In the genomic region with DNA sequence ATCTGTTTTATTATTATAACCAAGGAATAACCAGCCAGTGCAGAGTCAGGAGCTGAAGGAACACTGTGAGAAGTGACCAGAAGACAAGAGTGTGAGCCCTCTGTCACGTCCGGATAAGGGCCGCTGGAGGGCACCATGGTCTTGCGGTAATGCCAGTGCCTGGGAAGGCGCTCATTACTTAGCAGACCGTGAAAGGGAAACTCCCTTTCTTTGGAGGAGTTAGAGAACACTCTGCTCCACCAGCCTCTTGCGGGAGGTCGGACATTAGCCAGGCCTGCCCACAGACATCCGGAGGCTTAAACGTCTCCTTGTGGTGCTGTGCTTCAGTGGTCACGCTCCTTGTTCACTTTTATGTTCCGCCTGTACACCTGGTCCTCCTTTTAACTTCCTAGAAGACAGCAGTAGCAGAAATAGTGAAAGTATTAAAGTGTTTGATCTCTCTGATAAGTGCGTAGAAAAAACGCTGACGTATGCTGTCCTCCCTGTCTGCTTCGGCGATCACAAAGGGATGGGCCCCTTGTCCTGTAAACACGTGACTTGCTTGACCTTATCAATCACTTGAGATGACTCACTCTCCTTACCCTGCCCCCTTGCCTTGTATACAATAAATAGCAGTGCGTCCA, we compare ENCODE assay signal across 9 cellular contexts.
A peak's percentile ranks its signal among the peaks of the same experiment; 100 is the strongest.
DNase-seq lines count a peak whose midpoint lies in the region; ATAC-seq, FAIRE-seq and TF ChIP-seq lines count a peak whose summit lies in the region.
"Had no signal": no experiment of that assay in that cellular context is flagged by ENCODE, and none has a peak within 500 bp of the region (broad histone marks: within the 10 kb centered on the region; RNA-seq: fewer than 3 reads in every experiment).

No MANE protein-coding gene starts in this region.

- H3K36me3 ChIP-seq in Panc1 (ENCODE audit: control insufficient read depth, insufficient read depth, low read length) (no peaks in the 10 kb centered on the region), gastrocnemius medialis (no peaks in the 10 kb centered on the region)

- DNase-seq in GM18507 (ENCODE audit: extremely low spot score, insufficient read length, low read depth) (no peak), Panc1 (ENCODE audit: low read depth, low spot score) (no peak), fibroblast of villous mesenchyme (ENCODE audit: low read depth) (peak; percentile 83), gastrocnemius medialis (peak in 1 of 2 donors; percentile 30), frontal cortex (ENCODE audit: low spot score in 2 of 2) (no peak), NCI-H2171 treated with DMSO at 0.1 percent for 48 hours (lab: John Stamatoyannopoulos, UW) (no peak), COR-L47 (lab: John Stamatoyannopoulos, UW) (no peak)
- no peak for DNase-seq in NK-92 treated with Interleukin-12 subunit alpha and Interleukin-12 subunit beta, amount 100 ng/mL, for 24 hours (lab: John Stamatoyannopoulos, UW)

- in situ Hi-C loops in Panc1 (cut with HindIII; ENCODE audit: low pct_unique_long_range_greater_than_20kb, low sequenced_read_pairs) (no loop called here), gastrocnemius medialis (cut with MboI; ENCODE audit: low sequenced_read_pairs in 4 of 4) (no loop called here)

- no peak overlapping the region for H3K4me3 ChIP-seq in Panc1 (ENCODE audit: low read depth in 2 of 2, low read length in 2 of 2)
- H3K4me3 ChIP-seq in fibroblast of villous mesenchyme (ENCODE audit: low read depth, low read length): peak overlapping the region; percentile 25
- no peak overlapping the region for H3K4me3 ChIP-seq in gastrocnemius medialis
- H3K4me3 ChIP-seq: SK-N-MC had no signal

- H3K4me1 ChIP-seq in Panc1 (ENCODE audit: control insufficient read depth, insufficient read depth, low read length): no peaks in the 10 kb centered on the region
- H3K4me1 ChIP-seq in gastrocnemius medialis: no peaks in the 10 kb centered on the region

- H3K27me3 ChIP-seq in Panc1 (ENCODE audit: control insufficient read depth, insufficient read depth, low read length) (no peaks in the 10 kb centered on the region), gastrocnemius medialis (no peaks in the 10 kb centered on the region)

- ATAC-seq in Panc1 (peak; percentile 66), gastrocnemius medialis (peak; percentile 45 to 65)

- POLR2A ChIA-PET in Panc1 (lab: Charles Lee): no interaction called here

- no peak overlapping the region for H3K27ac ChIP-seq in Panc1 (ENCODE audit: low read length)
- H3K27ac ChIP-seq in gastrocnemius medialis: no peak overlapping the region
- H3K27ac ChIP-seq: SK-N-MC had no signal

- CTCF ChIA-PET in Panc1 (lab: Charles Lee): no interaction called here

- no TSS peak for BruUV-seq in Panc1 (replicated peaks; lab: Mats Ljungman, UMichigan)

- intact Hi-C loops in Panc1 (cut with micrococcal nuclease; ENCODE audit: unreplicated experiment) (no loop called here), gastrocnemius medialis (cut with DNase I; ENCODE audit: low total_unique reads) (no loop called here)

- no peak for TF ChIP-seq POLR2A in gastrocnemius medialis (IDR thresholded peaks at IDR 0.05)

- no peak; the same call in 1 of the 2 replicates for TF ChIP-seq CTCF in Panc1 (IDR thresholded peaks at IDR 0.05)
- peak; percentile 42 for TF ChIP-seq CTCF in fibroblast of villous mesenchyme (IDR thresholded peaks at IDR 0.05; ENCODE audit: insufficient read depth, low read depth, low read length)
- no peak for TF ChIP-seq CTCF in gastrocnemius medialis (IDR thresholded peaks at IDR 0.05 in 4 of 5, conservative IDR thresholded peaks at IDR 0.05 in 1 of 5)

- FAIRE-seq in GM18507 (lab: Jason Lieb, UNC): peak; percentile 80
- FAIRE-seq in frontal cortex (lab: Jason Lieb, UNC): no peak

- no peaks in the 10 kb centered on the region for H3K9me3 ChIP-seq in Panc1 (ENCODE audit: control insufficient read depth, insufficient read depth, low read depth, low read length)
- H3K9me3 ChIP-seq in gastrocnemius medialis: no peaks in the 10 kb centered on the region
